24 cellular contexts compared by ENCODE assay signal in the genomic region with DNA sequence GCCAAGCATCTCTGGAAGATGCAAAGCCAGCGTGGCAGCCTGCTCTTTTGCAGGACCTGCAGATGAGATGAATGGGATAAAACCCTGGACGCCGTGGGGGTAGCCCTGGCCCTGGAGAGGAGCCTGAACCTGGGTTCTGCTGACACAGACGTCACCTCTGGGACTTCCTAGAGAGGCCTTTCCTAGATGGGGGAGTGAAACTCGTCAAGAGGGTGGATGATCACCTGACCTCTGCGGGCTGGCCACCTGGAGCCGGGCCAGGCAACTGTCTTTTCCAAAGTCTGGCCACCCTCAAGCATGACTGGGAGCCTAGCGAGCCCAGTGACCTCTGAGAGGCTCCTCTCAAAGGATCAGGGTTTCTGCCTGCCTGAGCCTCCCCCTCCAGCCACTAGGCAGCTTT.
"Had no signal": no experiment of that assay in that cellular context is flagged by ENCODE, and none has a peak within 500 bp of the region (broad histone marks: within the 10 kb centered on the region; RNA-seq: fewer than 3 reads in every experiment).

No MANE protein-coding gene starts in this region.

- DNase-seq: colonic mucosa; effector CD8-positive, alpha-beta T cell; endodermal cell; foreskin fibroblast; gastrocnemius medialis; head of caudate nucleus; kidney; left lung; mesendoderm; naive thymus-derived CD8-positive, alpha-beta T cell; nephron progenitor cell; nucleus accumbens; ovary; psoas muscle; right cardiac atrium; sigmoid colon; stimulated activated naive CD4-positive, alpha-beta T cell; stimulated activated naive CD8-positive, alpha-beta T cell treated with anti-CD3 and anti-CD28 coated beads, Interleukin-15, amount 100 ng/mL, for 72 hours; tibial artery had no signal

- H3K4me1 Mint-ChIP-seq: endodermal cell; naive thymus-derived CD8-positive, alpha-beta T cell; nephron progenitor cell; stimulated activated naive CD8-positive, alpha-beta T cell treated with anti-CD3 and anti-CD28 coated beads, Interleukin-15, amount 100 ng/mL, for 72 hours had no signal

- H3K9me3 Mint-ChIP-seq: type B pancreatic cell had no signal

- H3K27me3 Mint-ChIP-seq: dendritic cell treated with granulocyte-macrophage colony-stimulating factor and Interleukin-4, amounts not matched to agents 40 ng/mL and 50 ng/mL, for 4 days; naive thymus-derived CD8-positive, alpha-beta T cell; stimulated activated naive CD8-positive, alpha-beta T cell treated with anti-CD3 and anti-CD28 coated beads, Interleukin-15, amount 100 ng/mL, for 72 hours; type B pancreatic cell had no signal

- H3K4me1 ChIP-seq: colonic mucosa, gastrocnemius medialis, left lung, psoas muscle, sigmoid colon, suprapubic skin, tibial artery had no signal

- H3K36me3 Mint-ChIP-seq: naive thymus-derived CD8-positive, alpha-beta T cell; type B pancreatic cell had no signal

- ATAC-seq: esophagus mucosa; gastrocnemius medialis; left lung; naive thymus-derived CD8-positive, alpha-beta T cell; psoas muscle; right cardiac atrium; stimulated activated naive CD8-positive, alpha-beta T cell treated with anti-CD3 and anti-CD28 coated beads, Interleukin-15, amount 100 ng/mL, for 72 hours had no signal

- H3K4me3 ChIP-seq: colonic mucosa, gastrocnemius medialis, left lung, ovary, psoas muscle, sigmoid colon, suprapubic skin, tibial artery had no signal

- H3K27ac ChIP-seq: colonic mucosa, epithelial cell of prostate, gastrocnemius medialis, left lung, ovary, psoas muscle, sigmoid colon, suprapubic skin, tibial artery had no signal

- H3K27ac Mint-ChIP-seq: dendritic cell treated with granulocyte-macrophage colony-stimulating factor and Interleukin-4, amounts not matched to agents 40 ng/mL and 50 ng/mL, for 4 days; endodermal cell; naive thymus-derived CD8-positive, alpha-beta T cell; nephron progenitor cell; type B pancreatic cell had no signal

- H3K9me3 ChIP-seq: colonic mucosa, gastrocnemius medialis, ovary, psoas muscle, suprapubic skin, tibial artery had no signal

- H3K27me3 ChIP-seq: colonic mucosa, gastrocnemius medialis, ovary, suprapubic skin, tibial artery had no signal

- H3K36me3 ChIP-seq: colonic mucosa, gastrocnemius medialis, left lung, ovary, sigmoid colon, suprapubic skin, tibial artery had no signal

- H3K4me3 Mint-ChIP-seq: dendritic cell treated with granulocyte-macrophage colony-stimulating factor and Interleukin-4, amounts not matched to agents 40 ng/mL and 50 ng/mL, for 4 days; endodermal cell; naive thymus-derived CD8-positive, alpha-beta T cell; nephron progenitor cell; stimulated activated naive CD8-positive, alpha-beta T cell treated with anti-CD3 and anti-CD28 coated beads, Interleukin-15, amount 100 ng/mL, for 72 hours; type B pancreatic cell had no signal
